Comparison of ENCODE assay signal across 8 cellular contexts in the genomic region with DNA sequence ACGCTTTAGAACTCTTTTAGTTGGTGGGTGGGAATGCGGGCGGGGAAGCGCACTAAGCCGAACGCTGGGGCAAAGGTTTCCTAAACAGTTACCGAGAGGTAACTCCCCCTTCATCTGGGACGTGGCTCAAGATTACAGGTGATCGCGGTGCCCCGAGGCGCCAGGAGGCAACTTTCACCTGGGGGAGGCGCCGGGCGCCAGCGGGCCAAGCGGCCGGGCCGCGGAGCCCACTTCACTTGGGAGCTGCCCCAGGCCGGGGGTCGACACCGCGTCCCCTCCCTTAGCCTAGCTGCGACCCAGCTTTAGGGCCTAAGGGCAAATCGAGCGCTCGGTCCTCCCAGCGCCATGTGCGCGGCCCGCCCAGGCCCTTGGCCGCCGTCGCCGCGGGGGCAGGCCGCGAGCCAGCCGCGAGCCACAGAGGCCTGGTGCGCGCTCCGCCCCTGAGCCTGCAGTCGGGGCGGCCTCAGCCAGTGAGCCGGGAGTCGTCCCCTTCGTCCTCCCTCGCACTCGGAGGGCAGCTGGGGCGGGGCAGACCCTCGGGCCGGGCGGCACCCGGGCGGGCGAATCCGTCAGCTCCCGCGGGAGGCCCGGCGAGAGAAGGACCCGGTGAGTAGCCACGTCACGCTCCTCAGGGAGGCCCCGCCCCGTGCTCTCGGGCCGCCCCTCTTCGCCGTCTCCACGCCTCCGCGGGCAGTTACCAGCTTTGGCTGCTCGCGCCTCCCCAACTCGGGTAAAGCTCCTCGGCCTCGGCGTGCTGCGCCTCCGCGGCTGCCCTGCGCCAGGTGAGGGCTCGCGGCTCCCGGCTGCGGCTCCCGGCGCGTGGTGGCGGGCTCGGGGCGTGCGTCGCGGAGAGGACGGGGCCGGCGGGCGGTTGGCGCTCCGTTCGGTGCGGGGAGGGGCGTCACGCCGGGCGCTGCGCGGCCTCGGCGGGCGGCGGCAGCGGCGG. TPM values are rescaled to one million over a fixed set of nuclear protein-coding genes. Genes with fewer than 3 reads are reported as not detected.
DNase-seq lines count a peak whose midpoint lies in the region; ATAC-seq and TF ChIP-seq lines count a peak whose summit lies in the region.

Gene LARP1B, plus strand, starts transcription at position 693 of the 946 bp plus-strand sequence. CDS start 13,640 bp downstream, outside the sequence.

- intact Hi-C loops in CD14-positive monocyte (cut with micrococcal nuclease): loop anchor here (5.0 to 10.0 kb wide), 3 partner anchors 96 to 1034 kb away; partner anchors contain the start of genes ABHD18 (in 1 of the 2), C4orf33 (in 1 of the 2), MFSD8 (in 1 of the 2) and PGRMC2 (in 1 of the 2)
- intact Hi-C loops in dendritic cell treated with granulocyte-macrophage colony-stimulating factor and Interleukin-4, amounts not matched to agents 40 ng/mL and 50 ng/mL, for 4 days (cut with micrococcal nuclease): loop anchor here (1.0 to 5.0 kb wide), 4 partner anchors 96 to 1031 kb away; partner anchors contain the start of genes ABHD18, MFSD8, PLK4 and SCLT1

- DNase-seq in CD14-positive monocyte (ENCODE audit: low spot score): peak; percentile 87
- DNase-seq in NCI-H748 treated with DMSO at 0.1 percent for 48 hours (lab: John Stamatoyannopoulos, UW): peak; percentile 67
- peak; percentile 87 to 90 for DNase-seq in activated CD4-positive, alpha-beta T cell treated with anti-CD3 and anti-CD28 coated beads, Interleukin-2, amount 50 U/mL, for 24 hours (ENCODE audit: low read depth in 1 of 2, low spot score in 1 of 2)
- DNase-seq in stimulated activated CD4-positive, alpha-beta T cell treated with anti-CD3 and anti-CD28 coated beads, Interleukin-4, amount 100 ng/mL, for 1 hour: peak; percentile 93

- H3K4me3 ChIP-seq in liver (ENCODE audit: low read depth in 1 of 3, low read length in 3 of 3): peak within 1 kb of the TSS; percentile 88 to 96 (median 95)

- ATAC-seq in GM19372 (IDR thresholded peaks at IDR 0.05; ENCODE audit: low read depth, unreplicated experiment) (peak; percentile 80), HG03521 (IDR thresholded peaks at IDR 0.05; ENCODE audit: unreplicated experiment) (peak; percentile 87)

- H3K36me3 ChIP-seq in liver (ENCODE audit: control insufficient read depth in 4 of 4, insufficient read depth in 3 of 4, low read depth in 1 of 4, low read length in 3 of 4): no peaks in the 10 kb centered on the region

- H3K36me3 Mint-ChIP-seq in CD14-positive monocyte: no peaks in the 10 kb centered on the region
- no peaks in the 10 kb centered on the region for H3K36me3 Mint-ChIP-seq in dendritic cell treated with granulocyte-macrophage colony-stimulating factor and Interleukin-4, amounts not matched to agents 40 ng/mL and 50 ng/mL, for 4 days (ENCODE audit: low read depth)

- no peaks in the 10 kb centered on the region for H3K9me3 ChIP-seq in liver (ENCODE audit: control insufficient read depth in 4 of 4, low read length in 3 of 4)

- TF ChIP-seq CTCF in CD14-positive monocyte (IDR thresholded peaks at IDR 0.05): no peak
- TF ChIP-seq CTCF in liver (IDR thresholded peaks at IDR 0.05; ENCODE audit: low read depth, low read length, missing input control): no peak

- H3K27me3 Mint-ChIP-seq in CD14-positive monocyte (ENCODE audit: low read depth in 3 of 3): peaks cover 0 to 5% (median 2%) of the 10 kb centered on the region in 3 donors
- H3K27me3 Mint-ChIP-seq in dendritic cell treated with granulocyte-macrophage colony-stimulating factor and Interleukin-4, amounts not matched to agents 40 ng/mL and 50 ng/mL, for 4 days: peaks cover 2% of the 10 kb centered on the region

- H3K9ac ChIP-seq in liver (ENCODE audit: low read depth in 1 of 2, low read length in 2 of 2): peak within 1 kb of the TSS; percentile 86 to 96

- H3K9me3 Mint-ChIP-seq in CD14-positive monocyte: peaks cover 0 to 2% (median 0%) of the 10 kb centered on the region in 7 donors
- H3K9me3 Mint-ChIP-seq in dendritic cell treated with granulocyte-macrophage colony-stimulating factor and Interleukin-4, amounts not matched to agents 40 ng/mL and 50 ng/mL, for 4 days: no peaks in the 10 kb centered on the region

- under 1% methylated on average over 118 of the region's 118 CpGs for WGBS in liver

- no peaks in the 10 kb centered on the region for H3K27me3 ChIP-seq in liver (ENCODE audit: control insufficient read depth in 4 of 4, insufficient read depth in 4 of 4, low read length in 3 of 4)

- peaks cover 2 to 15% (median 12%) of the 10 kb centered on the region in 4 donors for H3K4me1 ChIP-seq in liver (ENCODE audit: control insufficient read depth in 4 of 4, insufficient read depth in 4 of 4, low read length in 3 of 4)

- peak within 1 kb of the TSS; percentile 99 for H3K27ac ChIP-seq in liver (ENCODE audit: low read depth in 1 of 2, low read length in 2 of 2)

- H3K27ac Mint-ChIP-seq in CD14-positive monocyte: peak within 1 kb of the TSS; percentile 71 to 92 (median 87)
- peak within 1 kb of the TSS; percentile 87 for H3K27ac Mint-ChIP-seq in dendritic cell treated with granulocyte-macrophage colony-stimulating factor and Interleukin-4, amounts not matched to agents 40 ng/mL and 50 ng/mL, for 4 days

- TF ChIP-seq RAD21 in liver (IDR thresholded peaks at IDR 0.05): no peak

- H3K4me3 Mint-ChIP-seq in CD14-positive monocyte: peak within 1 kb of the TSS; percentile 85 to 92
- peak within 1 kb of the TSS; percentile 78 for H3K4me3 Mint-ChIP-seq in dendritic cell treated with granulocyte-macrophage colony-stimulating factor and Interleukin-4, amounts not matched to agents 40 ng/mL and 50 ng/mL, for 4 days

- peaks cover 13% of the 10 kb centered on the region for H3K4me1 Mint-ChIP-seq in CD14-positive monocyte
- H3K4me1 Mint-ChIP-seq in dendritic cell treated with granulocyte-macrophage colony-stimulating factor and Interleukin-4, amounts not matched to agents 40 ng/mL and 50 ng/mL, for 4 days (ENCODE audit: low read depth): peaks cover 10% of the 10 kb centered on the region

TF ChIP-seq in liver, 16 proteins besides CTCF, POLR2A, EP300 and RAD21 (continues in another document):
- TF ChIP-seq, protein P1, sequence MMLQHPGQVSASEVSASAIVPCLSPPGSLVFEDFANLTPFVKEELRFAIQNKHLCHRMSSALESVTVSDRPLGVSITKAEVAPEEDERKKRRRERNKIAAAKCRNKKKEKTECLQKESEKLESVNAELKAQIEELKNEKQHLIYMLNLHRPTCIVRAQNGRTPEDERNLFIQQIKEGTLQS (IDR thresholded peaks at IDR 0.05): no peak
- TF ChIP-seq HNF4A (conservative IDR thresholded peaks at IDR 0.05) (peak; percentile 61 to 76), TAF1 (conservative IDR thresholded peaks at IDR 0.05) (peak; percentile 55), GABPA (IDR thresholded peaks at IDR 0.05 in 1 of 2, conservative IDR thresholded peaks at IDR 0.05 in 1 of 2) (no peak), FOXA1 (IDR thresholded peaks at IDR 0.05) (no peak), RXRA (IDR thresholded peaks at IDR 0.05) (peak; percentile 11 to 42), NR2F2 (IDR thresholded peaks at IDR 0.05) (no peak), JUND (IDR thresholded peaks at IDR 0.05) (no peak), SP1 (IDR thresholded peaks at IDR 0.05) (peak; percentile 47), HNF4G (IDR thresholded peaks at IDR 0.05) (peak; percentile 14), YY1 (IDR thresholded peaks at IDR 0.05) (peak; percentile 20), EGR1 (IDR thresholded peaks at IDR 0.05; ENCODE audit: low read depth in 2 of 2) (no peak)
- TF ChIP-seq, protein P2, sequence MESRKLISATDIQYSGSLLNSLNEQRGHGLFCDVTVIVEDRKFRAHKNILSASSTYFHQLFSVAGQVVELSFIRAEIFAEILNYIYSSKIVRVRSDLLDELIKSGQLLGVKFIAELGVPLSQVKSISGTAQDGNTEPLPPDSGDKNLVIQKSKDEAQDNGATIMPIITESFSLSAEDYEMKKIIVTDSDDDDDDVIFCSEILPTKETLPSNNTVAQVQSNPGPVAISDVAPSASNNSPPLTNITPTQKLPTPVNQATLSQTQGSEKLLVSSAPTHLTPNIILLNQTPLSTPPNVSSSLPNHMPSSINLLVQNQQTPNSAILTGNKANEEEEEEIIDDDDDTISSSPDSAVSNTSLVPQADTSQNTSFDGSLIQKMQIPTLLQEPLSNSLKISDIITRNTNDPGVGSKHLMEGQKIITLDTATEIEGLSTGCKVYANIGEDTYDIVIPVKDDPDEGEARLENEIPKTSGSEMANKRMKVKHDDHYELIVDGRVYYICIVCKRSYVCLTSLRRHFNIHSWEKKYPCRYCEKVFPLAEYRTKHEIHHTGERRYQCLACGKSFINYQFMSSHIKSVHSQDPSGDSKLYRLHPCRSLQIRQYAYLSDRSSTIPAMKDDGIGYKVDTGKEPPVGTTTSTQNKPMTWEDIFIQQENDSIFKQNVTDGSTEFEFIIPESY (IDR thresholded peaks at IDR 0.05): peak; percentile 86
- TF ChIP-seq, protein P3, sequence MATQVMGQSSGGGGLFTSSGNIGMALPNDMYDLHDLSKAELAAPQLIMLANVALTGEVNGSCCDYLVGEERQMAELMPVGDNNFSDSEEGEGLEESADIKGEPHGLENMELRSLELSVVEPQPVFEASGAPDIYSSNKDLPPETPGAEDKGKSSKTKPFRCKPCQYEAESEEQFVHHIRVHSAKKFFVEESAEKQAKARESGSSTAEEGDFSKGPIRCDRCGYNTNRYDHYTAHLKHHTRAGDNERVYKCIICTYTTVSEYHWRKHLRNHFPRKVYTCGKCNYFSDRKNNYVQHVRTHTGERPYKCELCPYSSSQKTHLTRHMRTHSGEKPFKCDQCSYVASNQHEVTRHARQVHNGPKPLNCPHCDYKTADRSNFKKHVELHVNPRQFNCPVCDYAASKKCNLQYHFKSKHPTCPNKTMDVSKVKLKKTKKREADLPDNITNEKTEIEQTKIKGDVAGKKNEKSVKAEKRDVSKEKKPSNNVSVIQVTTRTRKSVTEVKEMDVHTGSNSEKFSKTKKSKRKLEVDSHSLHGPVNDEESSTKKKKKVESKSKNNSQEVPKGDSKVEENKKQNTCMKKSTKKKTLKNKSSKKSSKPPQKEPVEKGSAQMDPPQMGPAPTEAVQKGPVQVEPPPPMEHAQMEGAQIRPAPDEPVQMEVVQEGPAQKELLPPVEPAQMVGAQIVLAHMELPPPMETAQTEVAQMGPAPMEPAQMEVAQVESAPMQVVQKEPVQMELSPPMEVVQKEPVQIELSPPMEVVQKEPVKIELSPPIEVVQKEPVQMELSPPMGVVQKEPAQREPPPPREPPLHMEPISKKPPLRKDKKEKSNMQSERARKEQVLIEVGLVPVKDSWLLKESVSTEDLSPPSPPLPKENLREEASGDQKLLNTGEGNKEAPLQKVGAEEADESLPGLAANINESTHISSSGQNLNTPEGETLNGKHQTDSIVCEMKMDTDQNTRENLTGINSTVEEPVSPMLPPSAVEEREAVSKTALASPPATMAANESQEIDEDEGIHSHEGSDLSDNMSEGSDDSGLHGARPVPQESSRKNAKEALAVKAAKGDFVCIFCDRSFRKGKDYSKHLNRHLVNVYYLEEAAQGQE (IDR thresholded peaks at IDR 0.05): peak; percentile 37
- TF ChIP-seq, protein P4, sequence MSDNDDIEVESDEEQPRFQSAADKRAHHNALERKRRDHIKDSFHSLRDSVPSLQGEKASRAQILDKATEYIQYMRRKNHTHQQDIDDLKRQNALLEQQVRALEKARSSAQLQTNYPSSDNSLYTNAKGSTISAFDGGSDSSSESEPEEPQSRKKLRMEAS (IDR thresholded peaks at IDR 0.05): no peak

RNA-seq across cellular contexts. Expression of gene LARP1B, which starts in this region (rescaled TPM):
- polyA plus RNA-seq in CD14-positive monocyte: 1 to 10 TPM; 3.0 to 3.7 TPM
- total RNA-seq in liver: 10 to 100 TPM; 17.5 to 69.6 TPM
- 10 to 100 TPM; 20.7 to 26.7 TPM for polyA plus RNA-seq in liver

Comparison
In these comparisons a context has a peak if more than half of its experiments do, and no peak if none do; other contexts are left out.
1. Peak in every context shown above with its lines: DNase-seq, ATAC-seq, H3K4me3 ChIP-seq and H3K27ac ChIP-seq.
2. RNA of gene LARP1B (polyA plus RNA-seq): 20.7 to 26.7 TPM in liver; 3.0 to 3.7 TPM in CD14-positive monocyte; every median in the first group is over 4 times any median in the second.